1 cellular context compared by ENCODE assay signal in genomic region chr13:47549219-47549752, GRCh38.
TF ChIP-seq lines count a peak whose summit lies in the region.

No MANE protein-coding gene starts in this region.

TF ChIP-seq in H1, 55 proteins besides CTCF, POLR2A, EP300 and RAD21:
- TF ChIP-seq ASH2L (IDR thresholded peaks at IDR 0.05; ENCODE audit: low read length), result no peak
- no peak for TF ChIP-seq CBX8 (IDR thresholded peaks at IDR 0.05; ENCODE audit: borderline replicate concordance, low read depth, low read length)
- no peak for TF ChIP-seq GTF2F1 (IDR thresholded peaks at IDR 0.05; ENCODE audit: borderline replicate concordance, low read depth, low read length)
- TF ChIP-seq SUZ12 (IDR thresholded peaks at IDR 0.05; ENCODE audit: low read length), result no peak
- TF ChIP-seq TAF1 (IDR thresholded peaks at IDR 0.05; ENCODE audit: low read depth, low read length), result no peak
- TF ChIP-seq CREB1 (IDR thresholded peaks at IDR 0.05), result no peak
- TF ChIP-seq, protein P1, sequence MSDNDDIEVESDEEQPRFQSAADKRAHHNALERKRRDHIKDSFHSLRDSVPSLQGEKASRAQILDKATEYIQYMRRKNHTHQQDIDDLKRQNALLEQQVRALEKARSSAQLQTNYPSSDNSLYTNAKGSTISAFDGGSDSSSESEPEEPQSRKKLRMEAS (IDR thresholded peaks at IDR 0.05), result no peak
- TF ChIP-seq CHD1 (IDR thresholded peaks at IDR 0.05; ENCODE audit: low read depth, low read length), result no peak
- no peak for TF ChIP-seq YY1 (IDR thresholded peaks at IDR 0.05; ENCODE audit: low read depth, low read length)
- no peak for TF ChIP-seq TBP (IDR thresholded peaks at IDR 0.05; ENCODE audit: low read depth, low read length)
- TF ChIP-seq BACH1 (IDR thresholded peaks at IDR 0.05; ENCODE audit: low read length), result no peak
- no peak for TF ChIP-seq KDM1A (IDR thresholded peaks at IDR 0.05; ENCODE audit: borderline replicate concordance, low read length)
- no peak for TF ChIP-seq BRCA1 (IDR thresholded peaks at IDR 0.05; ENCODE audit: low read depth, low read length)
- no peak for TF ChIP-seq BCL11A (IDR thresholded peaks at IDR 0.05; ENCODE audit: low read depth in 2 of 2, low read length in 2 of 2)
- no peak for TF ChIP-seq NRF1 (IDR thresholded peaks at IDR 0.05; ENCODE audit: low read depth, low read length)
- TF ChIP-seq RBBP5 (IDR thresholded peaks at IDR 0.05; ENCODE audit: borderline replicate concordance, low read depth, low read length), result no peak
- no peak for TF ChIP-seq FOSL1 (IDR thresholded peaks at IDR 0.05; ENCODE audit: insufficient read depth, low read depth, low read length)
